Comparison of ENCODE assay signal across 8 cellular contexts in genomic region chr19:48290923-48291700, GRCh38. TPM values are rescaled to one million over a fixed set of nuclear protein-coding genes. Genes with fewer than 3 reads are reported as not detected.
DNase-seq lines count a peak whose midpoint lies in the region; ATAC-seq and TF ChIP-seq lines count a peak whose summit lies in the region.

No MANE protein-coding gene starts in this region.

- H3K36me3 ChIP-seq in DND-41 (ENCODE audit: insufficient read depth, low read length) (no peaks in the 10 kb centered on the region), SU-DHL-6 (ENCODE audit: low read length) (no peaks in the 10 kb centered on the region), osteoblast (ENCODE audit: insufficient read depth, low read length) (no peaks in the 10 kb centered on the region), tibial nerve (peaks cover 0 to 3% (median 0%) of the 10 kb centered on the region in 3 donors)

- peak overlapping the region; percentile 60 for H2AFZ ChIP-seq in DND-41 (ENCODE audit: low read depth, low read length)
- H2AFZ ChIP-seq in SU-DHL-6 (ENCODE audit: low read depth, low read length, severe bottlenecking) = peak overlapping the region; percentile 66
- H2AFZ ChIP-seq in osteoblast (ENCODE audit: low read length) = peak overlapping the region; percentile 82

- no peak overlapping the region for H3K27ac ChIP-seq in DND-41 (ENCODE audit: low read length)
- H3K27ac ChIP-seq in SU-DHL-6 (ENCODE audit: low read depth, low read length) = no peak overlapping the region
- H3K27ac ChIP-seq in osteoblast (ENCODE audit: low read depth, low read length) = no peak overlapping the region
- H3K27ac ChIP-seq in tibial nerve = no peak overlapping the region

- H3K4me3 ChIP-seq in DND-41 (ENCODE audit: low read depth in 1 of 2, low read length in 2 of 2) (no peak overlapping the region), SU-DHL-6 (ENCODE audit: insufficient read depth, low read length, poor library complexity, severe bottlenecking) (peak overlapping the region; percentile 36), osteoblast (ENCODE audit: insufficient read depth, low read length) (peak overlapping the region; percentile 71), tibial nerve (peak overlapping the region; percentile 16 to 44 (median 30))

- H3K79me2 ChIP-seq in DND-41 (ENCODE audit: insufficient read depth, low read length) (no peaks in the 10 kb centered on the region), SU-DHL-6 (ENCODE audit: insufficient read depth, low read length) (no peaks in the 10 kb centered on the region), osteoblast (ENCODE audit: insufficient read depth, low read length) (no peaks in the 10 kb centered on the region)

- no peaks in the 10 kb centered on the region for H3K27me3 Mint-ChIP-seq in activated naive CD8-positive, alpha-beta T cell treated with anti-CD3 and anti-CD28 coated beads for 36 hours

- H3K27me3 ChIP-seq in DND-41 (ENCODE audit: insufficient read depth, low read length, poor library complexity) = peaks cover under 1% of the 10 kb centered on the region
- no peaks in the 10 kb centered on the region for H3K27me3 ChIP-seq in SU-DHL-6 (ENCODE audit: low read length)
- no peaks in the 10 kb centered on the region for H3K27me3 ChIP-seq in osteoblast (ENCODE audit: insufficient read depth, low read length)
- H3K27me3 ChIP-seq in tibial nerve = peaks cover 0 to 7% of the 10 kb centered on the region in 2 donors

- H3K36me3 Mint-ChIP-seq in activated naive CD8-positive, alpha-beta T cell treated with anti-CD3 and anti-CD28 coated beads for 36 hours = peaks cover 8% of the 10 kb centered on the region

- H3K4me1 ChIP-seq in DND-41 (ENCODE audit: insufficient read depth, low read length) (peaks cover 6% of the 10 kb centered on the region), osteoblast (ENCODE audit: insufficient read depth, low read length) (peaks cover 17% of the 10 kb centered on the region), tibial nerve (peaks cover 0 to 15% (median 3%) of the 10 kb centered on the region in 4 donors)

- H3K9ac ChIP-seq in DND-41 (ENCODE audit: low read depth, low read length) (no peak overlapping the region; the same call in 1 of the 2 replicates), SU-DHL-6 (ENCODE audit: low read length) (peak overlapping the region; percentile 15; the same call in 1 of the 2 replicates)

- intact Hi-C loops in Right ventricle myocardium superior (cut with DNase I) = loop anchor here (2.0 kb wide), 1 partner anchor 24 kb away; no protein-coding TSS in a partner anchor

- 3 to 4% methylated on average over 37 to 46 of the region's 46 CpGs for whole genome bisulfite sequencing in tibial nerve, 2 donors

- peak in 1 of 2 donors; percentile 21 for TF ChIP-seq EP300 in tibial nerve (IDR thresholded peaks at IDR 0.05)

- peak overlapping the region; percentile 51 for H3K4me2 ChIP-seq in DND-41 (ENCODE audit: insufficient read depth, low read length)
- H3K4me2 ChIP-seq in SU-DHL-6 (ENCODE audit: low read depth, low read length, poor library complexity, severe bottlenecking) = peak overlapping the region; percentile 54
- peak overlapping the region; percentile 96 for H3K4me2 ChIP-seq in osteoblast (ENCODE audit: insufficient read depth, low read length)

- H3K4me3 Mint-ChIP-seq in activated naive CD8-positive, alpha-beta T cell treated with anti-CD3 and anti-CD28 coated beads for 36 hours = peak overlapping the region; percentile 76

- H3K27ac Mint-ChIP-seq in activated naive CD8-positive, alpha-beta T cell treated with anti-CD3 and anti-CD28 coated beads for 36 hours = no peak overlapping the region

- ATAC-seq in DND-41 (ENCODE audit: insufficient read depth, low read depth) = peak; percentile 63
- ATAC-seq in Right ventricle myocardium superior (ENCODE audit: poor library complexity) = peak; percentile 95
- ATAC-seq in HG03460 (IDR thresholded peaks at IDR 0.05; ENCODE audit: unreplicated experiment) = no peak

- H4K20me1 ChIP-seq in DND-41 (ENCODE audit: insufficient read depth, low read length) = no peaks in the 10 kb centered on the region
- H4K20me1 ChIP-seq in SU-DHL-6 (ENCODE audit: low read depth, low read length) = no peaks in the 10 kb centered on the region
- H4K20me1 ChIP-seq in osteoblast (ENCODE audit: insufficient read depth, low read length) = no peaks in the 10 kb centered on the region

- DNase-seq in DND-41 (peak; percentile 51), Right ventricle myocardium superior (peak; percentile 88), osteoblast (ENCODE audit: insufficient read length, low spot score, missing footprints) (peak; percentile 94), tibial nerve (ENCODE audit: low spot score in 2 of 2) (peak; percentile 61 to 69)
- peak; percentile 50 for DNase-seq in activated naive CD8-positive, alpha-beta T cell treated with anti-CD3 and anti-CD28 coated beads for 36 hours

- TF ChIP-seq CTCF in DND-41 (IDR thresholded peaks at IDR 0.05; ENCODE audit: borderline replicate concordance, extremely low read depth, low read length, poor library complexity, severe bottlenecking) = peak; percentile 95
- peak; percentile 79 for TF ChIP-seq CTCF in LNCAP (IDR thresholded peaks at IDR 0.05)
- TF ChIP-seq CTCF in SU-DHL-6 (IDR thresholded peaks at IDR 0.05; ENCODE audit: insufficient read depth, low read length, poor library complexity, severe bottlenecking) = peak; percentile 87
- peak; percentile 93 for TF ChIP-seq CTCF in osteoblast (IDR thresholded peaks at IDR 0.05; ENCODE audit: extremely low read depth, low read depth, low read length)
- TF ChIP-seq CTCF in tibial nerve (IDR thresholded peaks at IDR 0.05) = peak; percentile 92 to 97 (median 96)

- TF ChIP-seq POLR2A in tibial nerve (IDR thresholded peaks at IDR 0.05) = no peak

- H3K9me3 ChIP-seq in DND-41 (ENCODE audit: insufficient read depth, low read length, severe bottlenecking) (no peaks in the 10 kb centered on the region), SU-DHL-6 (ENCODE audit: insufficient read depth, low read length) (no peaks in the 10 kb centered on the region), osteoblast (ENCODE audit: low read depth, low read length) (peaks cover 3% of the 10 kb centered on the region), tibial nerve (peaks cover 0 to 10% (median 0%) of the 10 kb centered on the region in 4 donors)

- peaks cover 7% of the 10 kb centered on the region for H3K4me1 Mint-ChIP-seq in activated naive CD8-positive, alpha-beta T cell treated with anti-CD3 and anti-CD28 coated beads for 36 hours

- peaks cover 8% of the 10 kb centered on the region for H3K9me3 Mint-ChIP-seq in activated naive CD8-positive, alpha-beta T cell treated with anti-CD3 and anti-CD28 coated beads for 36 hours

- H3F3A ChIP-seq in SU-DHL-6 (ENCODE audit: insufficient read depth) = no peaks in the 10 kb centered on the region

- H3K9me2 ChIP-seq in SU-DHL-6 (replicated peaks; ENCODE audit: insufficient read depth, low read length) = no peaks in the 10 kb centered on the region

RNA-seq across cellular contexts. Expression of gene ZNF114, which starts 21.2 kb away (rescaled TPM):
- under 1 TPM; 0.44 to 0.60 TPM for total RNA-seq in activated naive CD8-positive, alpha-beta T cell treated with anti-CD3 and anti-CD28 coated beads for 36 hours
- 0.51 TPM for total RNA-seq in Right ventricle myocardium superior
- total RNA-seq in osteoblast = under 0.01 and 0.29 TPM in 2 replicates
- under 1 TPM in 1 of 4 donors, not detected in 3; 0.21 TPM for total RNA-seq in tibial nerve

RNA-seq across cellular contexts. Expression of gene EMP3, which starts 34.2 kb away (rescaled TPM):
- 100 to 1,000 TPM; 185 to 187 TPM for total RNA-seq in activated naive CD8-positive, alpha-beta T cell treated with anti-CD3 and anti-CD28 coated beads for 36 hours
- total RNA-seq in Right ventricle myocardium superior (41.8 TPM), osteoblast (185 and 216 TPM in 2 replicates), tibial nerve (10 to 100 TPM; 22.2 to 52.5 (median 33.3) TPM)

RNA-seq across cellular contexts. Expression of gene CARD8, which starts 35.4 kb away (rescaled TPM):
- 100 to 1,000 TPM; 102 to 103 TPM for total RNA-seq in activated naive CD8-positive, alpha-beta T cell treated with anti-CD3 and anti-CD28 coated beads for 36 hours
- total RNA-seq in Right ventricle myocardium superior = 27.1 TPM
- total RNA-seq in osteoblast = 17.4 and 18.0 TPM in 2 replicates
- 10 to 100 TPM; 33.7 to 54.0 (median 38.8) TPM for total RNA-seq in tibial nerve

Comparison
In these comparisons a context has a peak if more than half of its experiments do, and no peak if none do; other contexts are left out.
1. H3K4me3 ChIP-seq: peak in SU-DHL-6 (single experiment), osteoblast (single experiment) and tibial nerve (4 of 4); none in DND-41 (0 of 2).
2. Peak in every context shown above with its lines, with median percentiles within 50 percentile points of each other: DNase-seq, H2AFZ ChIP-seq, H3K4me2 ChIP-seq and CTCF ChIP-seq.